Comparison of ENCODE assay signal across 1 cellular context in genomic region chr7:122770943-122771342, GRCh38.
TF ChIP-seq lines count a peak whose summit lies in the region.

No MANE protein-coding gene starts in this region.

TF ChIP-seq in HEK293, 187 proteins besides CTCF, POLR2A, EP300 and RAD21 (continued from another document):
- TF ChIP-seq SALL2 (tag by site-specific recombination; IDR thresholded peaks at IDR 0.05; ENCODE audit: borderline replicate concordance) = no peak
- no peak for TF ChIP-seq ZNF544 (tag by site-specific recombination; IDR thresholded peaks at IDR 0.05)
- TF ChIP-seq TCF7L2 (IDR thresholded peaks at IDR 0.05; ENCODE audit: borderline replicate concordance, low read depth, low read length) = no peak; the same call in 1 of the 2 replicates
- no peak for TF ChIP-seq ZNF366 (tag by site-specific recombination; conservative IDR thresholded peaks at IDR 0.05)
- TF ChIP-seq ZFHX2 (tag by site-specific recombination; conservative IDR thresholded peaks at IDR 0.05) = no peak
- no peak for TF ChIP-seq YY1 (tag by site-specific recombination; IDR thresholded peaks at IDR 0.05)
- TF ChIP-seq ZNF274 (IDR thresholded peaks at IDR 0.05; ENCODE audit: low read length) = no peak
- no peak for TF ChIP-seq ZNF274 (tag by site-specific recombination; IDR thresholded peaks at IDR 0.05; ENCODE audit: borderline replicate concordance)
- no peak for TF ChIP-seq ZNF701 (tag by site-specific recombination; IDR thresholded peaks at IDR 0.05)
- TF ChIP-seq ZNF140 (tag by site-specific recombination; IDR thresholded peaks at IDR 0.05) = no peak
- TF ChIP-seq GLI2 (tag by site-specific recombination; IDR thresholded peaks at IDR 0.05; ENCODE audit: borderline replicate concordance, low read depth) = peak; percentile 59; the same call in 1 of the 2 replicates
- TF ChIP-seq ZNF654 (tag by site-specific recombination; IDR thresholded peaks at IDR 0.05; ENCODE audit: low read depth) = no peak
- TF ChIP-seq ZNF138 (tag by site-specific recombination; IDR thresholded peaks at IDR 0.05; ENCODE audit: borderline replicate concordance) = no peak
- no peak for TF ChIP-seq GLIS1 (tag by site-specific recombination; IDR thresholded peaks at IDR 0.05)
- TF ChIP-seq ZIC2 (tag by site-specific recombination; IDR thresholded peaks at IDR 0.05) = no peak
- peak; percentile 84 for TF ChIP-seq ZBTB44 (tag by site-specific recombination; IDR thresholded peaks at IDR 0.05)
- TF ChIP-seq ZNF777 (tag by site-specific recombination; IDR thresholded peaks at IDR 0.05; ENCODE audit: borderline replicate concordance) = no peak
- TF ChIP-seq ZBTB49 (tag by site-specific recombination; IDR thresholded peaks at IDR 0.05; ENCODE audit: low read depth) = no peak
- TF ChIP-seq SP7 (tag by site-specific recombination; IDR thresholded peaks at IDR 0.05) = no peak
- TF ChIP-seq ZNF692 (tag by site-specific recombination; IDR thresholded peaks at IDR 0.05) = no peak
- no peak for TF ChIP-seq ZNF2 (tag by site-specific recombination; IDR thresholded peaks at IDR 0.05)
- no peak for TF ChIP-seq ZNF341 (tag by site-specific recombination; IDR thresholded peaks at IDR 0.05; ENCODE audit: low read depth)
- TF ChIP-seq ZNF121 (tag by site-specific recombination; IDR thresholded peaks at IDR 0.05) = no peak
- TF ChIP-seq ZNF175 (tag by site-specific recombination; IDR thresholded peaks at IDR 0.05) = no peak
- no peak for TF ChIP-seq GLI4 (tag by site-specific recombination; IDR thresholded peaks at IDR 0.05)
- TF ChIP-seq ZNF792 (tag by site-specific recombination; IDR thresholded peaks at IDR 0.05) = no peak
- TF ChIP-seq PBX3 (CRISPR knock-in tag; IDR thresholded peaks at IDR 0.05) = no peak
- TF ChIP-seq ZBTB7A (tag by site-specific recombination; IDR thresholded peaks at IDR 0.05; ENCODE audit: low read depth) = no peak
- no peak for TF ChIP-seq ZNF529 (tag by site-specific recombination; IDR thresholded peaks at IDR 0.05; ENCODE audit: insufficient replicate concordance)
- no peak for TF ChIP-seq ZNF423 (tag by site-specific recombination; IDR thresholded peaks at IDR 0.05)
- no peak for TF ChIP-seq HOXC10 (CRISPR knock-in tag; IDR thresholded peaks at IDR 0.05)
- no peak for TF ChIP-seq KLF16 (tag by site-specific recombination; IDR thresholded peaks at IDR 0.05)
- no peak for TF ChIP-seq ZNF146 (tag by site-specific recombination; IDR thresholded peaks at IDR 0.05)
- no peak for TF ChIP-seq ZBTB21 (tag by site-specific recombination; IDR thresholded peaks at IDR 0.05)
- TF ChIP-seq ZNF776 (tag by site-specific recombination; IDR thresholded peaks at IDR 0.05; ENCODE audit: borderline replicate concordance) = no peak
- no peak for TF ChIP-seq HOXA7 (CRISPR knock-in tag; IDR thresholded peaks at IDR 0.05; ENCODE audit: borderline replicate concordance)
- no peak for TF ChIP-seq GLIS2 (tag by site-specific recombination; IDR thresholded peaks at IDR 0.05)
- peak; percentile 73 for TF ChIP-seq FEZF1 (tag by site-specific recombination; IDR thresholded peaks at IDR 0.05)
- peak; percentile 92 for TF ChIP-seq ZNF843 (tag by site-specific recombination; IDR thresholded peaks at IDR 0.05)
- TF ChIP-seq ATF2 (tag by site-specific recombination; IDR thresholded peaks at IDR 0.05; ENCODE audit: low read depth) = no peak
- TF ChIP-seq ZNF660 (tag by site-specific recombination; IDR thresholded peaks at IDR 0.05) = no peak
- TF ChIP-seq GFI1B (tag by site-specific recombination; IDR thresholded peaks at IDR 0.05) = no peak
- no peak for TF ChIP-seq ZNF426 (tag by site-specific recombination; IDR thresholded peaks at IDR 0.05)
- no peak for TF ChIP-seq ZNF621 (tag by site-specific recombination; IDR thresholded peaks at IDR 0.05)
- no peak for TF ChIP-seq ZBTB26 (tag by site-specific recombination; optimal IDR thresholded peaks at IDR 0.05)
- TF ChIP-seq ZNF239 (tag by site-specific recombination; IDR thresholded peaks at IDR 0.05) = no peak
TF ChIP-seq in HEK293: peak in this region for 20.
